ENCODE assay signal across 8 cellular contexts in genomic region chr1:94416901-94417701, GRCh38. TPM values are rescaled to one million over a fixed set of nuclear protein-coding genes. Genes with fewer than 3 reads are reported as not detected.
DNase-seq lines count a peak whose midpoint lies in the region; ATAC-seq, FAIRE-seq and TF ChIP-seq lines count a peak whose summit lies in the region.

No MANE protein-coding gene starts in this region.

- DNase-seq in AG10803 (ENCODE audit: low read depth): peak; percentile 76
- DNase-seq in astrocyte (ENCODE audit: low read depth): peak; percentile 73
- no peak for DNase-seq in NCI-H345 treated with DMSO at 0.1 percent for 48 hours (lab: John Stamatoyannopoulos, UW; ENCODE audit: unreplicated experiment)
- no peak for DNase-seq in NCI-H1694 treated with DMSO at 0.1 percent for 48 hours (lab: John Stamatoyannopoulos, UW)

- H3K36me3 ChIP-seq in astrocyte (ENCODE audit: insufficient read depth, low read length) (no peaks in the 10 kb centered on the region), subcutaneous abdominal adipose tissue (ENCODE audit: control insufficient read depth in 5 of 5, insufficient read depth in 5 of 5, low read length in 5 of 5) (no peaks in the 10 kb centered on the region)

- no peaks in the 10 kb centered on the region for H3K27me3 Mint-ChIP-seq in astrocyte (ENCODE audit: low read depth, unreplicated experiment)

- H3K4me2 ChIP-seq in astrocyte (ENCODE audit: low read length): peak overlapping the region; percentile 93

- H3K4me1 Mint-ChIP-seq in astrocyte (ENCODE audit: low read depth, unreplicated experiment): peaks cover 15% of the 10 kb centered on the region

- H3K79me2 ChIP-seq in astrocyte (ENCODE audit: insufficient read depth, low read length): peaks cover 38% of the 10 kb centered on the region

- no peaks in the 10 kb centered on the region for H3K9me3 ChIP-seq in astrocyte (ENCODE audit: insufficient read depth, low read depth, low read length)
- no peaks in the 10 kb centered on the region for H3K9me3 ChIP-seq in iPS-18c (ENCODE audit: control insufficient read depth, insufficient read depth, low read length)
- H3K9me3 ChIP-seq in subcutaneous abdominal adipose tissue (ENCODE audit: control insufficient read depth in 5 of 5, low read length in 5 of 5): no peaks in the 10 kb centered on the region

- TF ChIP-seq CTCF in AG10803 (conservative IDR thresholded peaks at IDR 0.05; ENCODE audit: low read length): no peak
- no peak for TF ChIP-seq CTCF in astrocyte (IDR thresholded peaks at IDR 0.05; ENCODE audit: insufficient read depth, low read depth, low read length)

- peak overlapping the region; percentile 83 for H3K27ac ChIP-seq in astrocyte (ENCODE audit: low read depth, low read length)
- peak overlapping the region; percentile 68 for H3K27ac ChIP-seq in subcutaneous abdominal adipose tissue (ENCODE audit: low read depth, low read length)

- TF ChIP-seq EP300 in Ishikawa (IDR thresholded peaks at IDR 0.05; ENCODE audit: borderline replicate concordance): no peak

- peak overlapping the region; percentile 88 for H2AFZ ChIP-seq in astrocyte (ENCODE audit: low read depth, low read length)

- H3K4me1 ChIP-seq in astrocyte (ENCODE audit: insufficient read depth, low read length) (peaks cover 15% of the 10 kb centered on the region), subcutaneous abdominal adipose tissue (ENCODE audit: control insufficient read depth in 5 of 5, insufficient read depth in 5 of 5, low read length in 5 of 5) (peaks cover 0 to 29% (median 18%) of the 10 kb centered on the region in 5 donors)

- H3K9ac ChIP-seq in astrocyte (ENCODE audit: low read length) (peak overlapping the region; percentile 84), subcutaneous abdominal adipose tissue (ENCODE audit: low read length in 5 of 5) (peak overlapping the region; percentile 16 to 89 (median 83))

- peak; percentile 32 for FAIRE-seq in astrocyte (lab: Jason Lieb, UNC)

- H3K4me3 ChIP-seq in AG10803 (ENCODE audit: low read length): peak overlapping the region; percentile 72
- peak overlapping the region; percentile 84 for H3K4me3 ChIP-seq in astrocyte (ENCODE audit: insufficient read depth, low read depth, low read length)
- peak overlapping the region; percentile 98 for H3K4me3 ChIP-seq in iPS-18c (ENCODE audit: insufficient read depth, low read depth, low read length)
- H3K4me3 ChIP-seq in subcutaneous abdominal adipose tissue (ENCODE audit: low read depth in 1 of 5, low read length in 5 of 5): peak overlapping the region; percentile 62 to 93 (median 86)

- no peak for TF ChIP-seq RAD21 in Ishikawa (IDR thresholded peaks at IDR 0.05; ENCODE audit: low read depth)

- peaks cover 2% of the 10 kb centered on the region for H3K36me3 Mint-ChIP-seq in astrocyte (ENCODE audit: low read depth, unreplicated experiment)

- no peak overlapping the region for H3K27ac Mint-ChIP-seq in astrocyte (ENCODE audit: unreplicated experiment)

- H3K4me3 Mint-ChIP-seq in astrocyte (ENCODE audit: unreplicated experiment): no peak overlapping the region

- ATAC-seq in HG02973 (IDR thresholded peaks at IDR 0.05; ENCODE audit: unreplicated experiment): no peak

- H3K27me3 ChIP-seq in astrocyte (ENCODE audit: insufficient read depth, low read length): no peaks in the 10 kb centered on the region
- H3K27me3 ChIP-seq in subcutaneous abdominal adipose tissue (ENCODE audit: control insufficient read depth in 5 of 5, insufficient read depth in 4 of 5, low read length in 5 of 5): no peaks in the 10 kb centered on the region

- no peaks in the 10 kb centered on the region for H3K9me3 Mint-ChIP-seq in astrocyte (ENCODE audit: unreplicated experiment)

- H4K20me1 ChIP-seq in astrocyte (ENCODE audit: insufficient read depth, low read length): peaks cover 28% of the 10 kb centered on the region

TF ChIP-seq in Ishikawa, 13 proteins besides CTCF, POLR2A, EP300 and RAD21:
- TF ChIP-seq CEBPB (IDR thresholded peaks at IDR 0.05) (peak; percentile 14; the same call in 1 of the 2 replicates), CREB1 (IDR thresholded peaks at IDR 0.05; ENCODE audit: low read depth) (no peak)

RNA-seq across cellular contexts. Expression of gene ABCD3, which starts 1.1 kb away (rescaled TPM):
- 38.4 and 41.6 TPM in 2 replicates for total RNA-seq in astrocyte

Comparison
In these comparisons a context has a peak if more than half of its experiments do, and no peak if none do; other contexts are left out.
1. DNase-seq: peak in AG10803 (single experiment) and astrocyte (single experiment); none in NCI-H345 treated with DMSO at 0.1 percent for 48 hours (single experiment) and NCI-H1694 treated with DMSO at 0.1 percent for 48 hours (single experiment).
2. Peak in every context shown above with its lines, with median percentiles within 50 percentile points of each other: H3K4me3 ChIP-seq.